ENCODE assay signal across 23 cellular contexts in the genomic region with DNA sequence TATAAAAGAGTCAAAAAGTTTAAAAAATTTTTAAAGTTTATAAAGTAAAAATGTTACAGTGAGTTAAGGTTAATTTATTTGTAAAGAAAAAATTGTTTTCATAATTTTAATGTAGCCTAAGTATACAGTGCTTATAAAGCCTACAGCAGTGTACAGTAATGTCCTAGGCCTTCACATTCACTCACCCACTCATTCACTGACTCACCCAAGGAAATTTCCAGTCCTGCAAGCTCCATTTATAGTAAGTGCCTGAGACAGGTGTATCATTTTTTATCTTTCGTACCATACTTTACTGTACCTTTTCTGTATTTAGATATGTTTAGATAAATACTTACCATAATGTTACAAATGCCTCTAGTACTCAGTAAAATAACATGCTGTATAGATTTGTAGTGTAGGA.
DNase-seq lines count a peak whose midpoint lies in the region; FAIRE-seq and TF ChIP-seq lines count a peak whose summit lies in the region.
"Had no signal": no experiment of that assay in that cellular context is flagged by ENCODE, and none has a peak within 500 bp of the region (broad histone marks: within the 10 kb centered on the region; RNA-seq: fewer than 3 reads in every experiment).

No MANE protein-coding gene starts in this region.

- no peaks in the 10 kb centered on the region for H3K4me1 Mint-ChIP-seq in MCF 10A (ENCODE audit: insufficient read depth, unreplicated experiment)
- H3K4me1 Mint-ChIP-seq: CD4-positive, CD25-positive, alpha-beta regulatory T cell had no signal

- no peaks in the 10 kb centered on the region for H3K27me3 ChIP-seq in breast epithelium
- no peaks in the 10 kb centered on the region for H3K27me3 ChIP-seq in bronchial epithelial cell (ENCODE audit: control insufficient read depth, insufficient read depth, low read length)
- no peaks in the 10 kb centered on the region for H3K27me3 ChIP-seq in small intestine (ENCODE audit: control insufficient read depth in 2 of 2, insufficient read depth in 2 of 2, low read length in 2 of 2)
- H3K27me3 ChIP-seq in thyroid gland = no peaks in the 10 kb centered on the region
- H3K27me3 ChIP-seq in dorsolateral prefrontal cortex = no peaks in the 10 kb centered on the region
- H3K27me3 ChIP-seq: BLaER1 had no signal

- intact Hi-C loops in MCF 10A (cut with micrococcal nuclease) = loop anchor here (10.0 kb wide), 1 partner anchor 641 kb away; no protein-coding TSS in a partner anchor
- intact Hi-C loops in breast epithelium (cut with DNase I; ENCODE audit: low total_unique reads) = no loop called here
- intact Hi-C loops in thyroid gland (cut with DNase I) = no loop called here
- intact Hi-C loops in dorsolateral prefrontal cortex (cut with DNase I) = no loop called here

- CTCF ChIA-PET in MCF 10A (lab: Yijun Ruan, JAX) = interaction anchor here (1.3 kb wide), 1 partner anchor 10 kb away, joined by 4 read pairs; no protein-coding TSS in a partner anchor

- H3K4me3 Mint-ChIP-seq in MCF 10A (ENCODE audit: unreplicated experiment) = no peak overlapping the region
- H3K4me3 Mint-ChIP-seq: B cell; CD4-positive, CD25-positive, alpha-beta regulatory T cell; CD8-positive, alpha-beta T cell had no signal

- no peaks in the 10 kb centered on the region for H3K36me3 Mint-ChIP-seq in MCF 10A (ENCODE audit: insufficient read depth, unreplicated experiment)
- H3K36me3 Mint-ChIP-seq: CD4-positive, CD25-positive, alpha-beta regulatory T cell; CD8-positive, alpha-beta T cell had no signal

- H3K9me3 Mint-ChIP-seq in MCF 10A (ENCODE audit: unreplicated experiment) = no peaks in the 10 kb centered on the region

- no TSS peak for BruUV-seq in MCF 10A (replicated peaks; lab: Mats Ljungman, UMichigan)

- H3K36me3 ChIP-seq in breast epithelium = no peaks in the 10 kb centered on the region
- no peaks in the 10 kb centered on the region for H3K36me3 ChIP-seq in bronchial epithelial cell (ENCODE audit: control insufficient read depth, insufficient read depth, low read length)
- H3K36me3 ChIP-seq in small intestine (ENCODE audit: control insufficient read depth in 2 of 2, insufficient read depth in 2 of 2, low read length in 2 of 2) = no peaks in the 10 kb centered on the region
- H3K36me3 ChIP-seq in thyroid gland = no peaks in the 10 kb centered on the region
- H3K36me3 ChIP-seq: BLaER1 had no signal

- H3K27ac ChIP-seq in breast epithelium (no peak overlapping the region), small intestine (ENCODE audit: low read depth in 1 of 2, low read length in 1 of 2) (no peak overlapping the region), thyroid gland (no peak overlapping the region), dorsolateral prefrontal cortex (no peak overlapping the region)
- H3K27ac ChIP-seq: 22Rv1, BLaER1, C4-2B had no signal

- H3K4me3 ChIP-seq in breast epithelium (no peak overlapping the region), bronchial epithelial cell (ENCODE audit: low read depth, low read length) (no peak overlapping the region), small intestine (ENCODE audit: low read depth in 1 of 2, low read length in 2 of 2) (no peak overlapping the region), thyroid gland (replicated peaks in 1 of 3) (no peak overlapping the region), dorsolateral prefrontal cortex (no peak overlapping the region)
- H3K4me3 ChIP-seq: BLaER1 had no signal

- DNase-seq in MCF 10A (ENCODE audit: unreplicated experiment) = peak; percentile 13
- DNase-seq in breast epithelium (ENCODE audit: low spot score in 2 of 2) = no peak
- DNase-seq in bronchial epithelial cell (ENCODE audit: low read depth) = peak; percentile 49
- peak; percentile 12 for DNase-seq in kidney tubule cell (ENCODE audit: low spot score)
- no peak for DNase-seq in small intestine
- DNase-seq in COR-L47 (lab: John Stamatoyannopoulos, UW) = no peak
- DNase-seq in thyroid gland = no peak
- no peak for DNase-seq in dorsolateral prefrontal cortex
- DNase-seq: CD4-positive, CD25-positive, alpha-beta regulatory T cell; CD8-positive, alpha-beta T cell; DMS 273 treated with DMSO at 0.1 percent for 48 hours; DMS79 treated with DMSO at 0.1 percent for 48 hours; GF-D8; GOT3; H7; HCEC 1CT had no signal

- FAIRE-seq in bronchial epithelial cell (lab: Jason Lieb, UNC) = no peak
- FAIRE-seq in small intestine (lab: Jason Lieb, UNC) = peak; percentile 26
- FAIRE-seq: D721Med, GM12891, GM18507 had no signal

- no peaks in the 10 kb centered on the region for H3K27me3 Mint-ChIP-seq in MCF 10A (ENCODE audit: insufficient read depth, unreplicated experiment)
- H3K27me3 Mint-ChIP-seq: B cell; CD4-positive, CD25-positive, alpha-beta regulatory T cell had no signal

- H3K27ac Mint-ChIP-seq in MCF 10A (ENCODE audit: low read depth, unreplicated experiment) = no peak overlapping the region
- H3K27ac Mint-ChIP-seq: B cell; CD4-positive, CD25-positive, alpha-beta regulatory T cell; CD8-positive, alpha-beta T cell had no signal

- POLR2A ChIA-PET in MCF 10A (lab: Yijun Ruan, JAX) = interaction anchor here (0.6 kb wide), 1 partner anchor 15 kb away, joined by 3 read pairs; no protein-coding TSS in a partner anchor

- TF ChIP-seq POLR2A in breast epithelium (IDR thresholded peaks at IDR 0.05) = no peak
- TF ChIP-seq POLR2A in thyroid gland (IDR thresholded peaks at IDR 0.05) = no peak

- H3K4me1 ChIP-seq in breast epithelium (no peaks in the 10 kb centered on the region), small intestine (ENCODE audit: control insufficient read depth in 2 of 2, insufficient read depth in 1 of 2, low read depth in 1 of 2, low read length in 1 of 2) (no peaks in the 10 kb centered on the region), thyroid gland (no peaks in the 10 kb centered on the region)

- H3K9me3 ChIP-seq in breast epithelium (peaks cover 0 to 4% of the 10 kb centered on the region in 2 donors), small intestine (ENCODE audit: control insufficient read depth, low read depth) (no peaks in the 10 kb centered on the region), thyroid gland (no peaks in the 10 kb centered on the region)

- no peak for TF ChIP-seq CTCF in MCF 10A (IDR thresholded peaks at IDR 0.05; ENCODE audit: unreplicated experiment)
- no peak for TF ChIP-seq CTCF in breast epithelium (IDR thresholded peaks at IDR 0.05)
- no peak for TF ChIP-seq CTCF in bronchial epithelial cell (IDR thresholded peaks at IDR 0.05; ENCODE audit: insufficient read depth, low read length, severe bottlenecking)
- TF ChIP-seq CTCF in thyroid gland (IDR thresholded peaks at IDR 0.05) = no peak
- TF ChIP-seq CTCF in dorsolateral prefrontal cortex (IDR thresholded peaks at IDR 0.05 in 54 of 56, conservative IDR thresholded peaks at IDR 0.05 in 2 of 56; ENCODE audit: low read depth in 1 of 56, partially characterized antibody in 56 of 56) = no peak

- WGBS in small intestine, 3 donors = 87 to 96% (median 92%) methylated on average over 1 of the region's 1 CpG
- 96 to 97% methylated on average over 1 of the region's 1 CpG for WGBS in thyroid gland, 2 donors

Comparison
In these comparisons a context has a peak if more than half of its experiments do, and no peak if none do; other contexts are left out.
1. DNase-seq: peak in MCF 10A (single experiment), bronchial epithelial cell (single experiment) and kidney tubule cell (single experiment); none in breast epithelium (0 of 2), small intestine (single experiment), COR-L47 (single experiment), thyroid gland (0 of 2) and dorsolateral prefrontal cortex (0 of 10).